3 cellular contexts compared by ENCODE assay signal in the genomic region with DNA sequence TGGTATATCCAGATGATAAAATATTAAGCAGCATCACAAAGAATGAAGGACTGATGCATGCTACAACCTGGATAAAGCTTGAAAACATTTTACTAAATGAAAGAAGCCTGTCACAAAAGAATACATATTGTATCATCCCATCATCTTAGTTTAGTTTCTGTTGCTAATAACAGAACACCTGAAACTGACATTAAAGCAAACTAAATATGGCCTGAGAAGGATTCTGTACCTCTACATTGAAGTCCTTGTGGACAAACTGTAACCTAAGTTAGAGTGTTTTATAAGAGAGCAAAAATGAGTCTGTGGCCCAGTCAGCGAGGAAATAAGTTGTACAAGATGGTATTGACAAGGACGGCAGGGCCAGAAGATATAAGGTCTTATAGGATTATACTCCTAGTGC.
"Had no signal": no experiment of that assay in that cellular context is flagged by ENCODE, and none has a peak within 500 bp of the region (broad histone marks: within the 10 kb centered on the region; RNA-seq: fewer than 3 reads in every experiment).

No MANE protein-coding gene starts in this region.

- H3K4me3 ChIP-seq: GM12878 had no signal

- ATAC-seq: GM12878 had no signal

- DNase-seq: GDM1, GF-D8 had no signal
